ENCODE assay signal across 8 cellular contexts in the genomic region with DNA sequence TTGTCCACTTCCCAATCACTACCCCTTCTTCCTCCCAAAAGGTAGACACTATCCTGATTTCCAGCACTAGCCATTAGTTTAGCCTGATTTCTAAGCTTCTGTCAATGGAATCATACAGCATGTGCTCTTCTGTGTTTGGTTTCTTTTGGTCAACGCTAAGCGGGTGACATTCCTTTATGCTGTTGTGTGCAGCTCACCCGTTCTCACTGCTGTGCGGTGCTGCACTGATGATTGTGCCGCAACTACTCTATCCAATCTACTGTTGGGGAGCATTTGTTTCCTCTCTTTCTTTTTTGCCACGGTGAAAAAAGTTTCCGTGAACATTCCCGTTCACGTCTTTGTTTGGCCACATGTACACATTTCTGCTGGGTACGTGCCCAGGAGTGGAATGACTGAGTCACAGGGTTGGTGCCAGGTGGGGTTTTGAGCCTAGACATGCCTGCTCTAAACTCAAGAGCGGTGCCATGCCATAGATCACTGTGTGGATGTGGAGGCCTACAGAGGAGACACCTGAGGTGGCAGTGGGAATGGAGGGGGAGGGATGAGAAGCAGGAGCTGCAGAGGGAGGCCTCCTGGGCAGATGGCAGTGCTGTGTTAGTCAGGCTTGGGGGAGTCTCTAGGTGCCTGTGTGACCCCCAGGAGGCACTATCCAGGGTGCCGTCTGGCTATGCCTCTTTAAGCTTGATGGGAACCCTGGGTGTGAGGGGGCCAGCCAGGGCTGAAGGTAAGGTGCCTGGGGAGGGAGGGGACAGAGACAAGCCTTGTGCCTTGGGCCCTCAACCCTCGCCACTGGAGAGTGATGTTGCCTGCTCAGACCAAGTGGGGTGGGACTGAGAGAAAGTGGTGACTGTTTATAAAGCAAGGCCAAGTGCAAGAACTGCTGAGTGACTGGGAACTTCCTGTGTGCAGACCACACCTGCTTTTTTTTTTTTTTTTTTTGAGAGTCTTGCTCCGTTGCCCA. TPM values are rescaled to one million over a fixed set of nuclear protein-coding genes. Genes with fewer than 3 reads are reported as not detected.
DNase-seq lines count a peak whose midpoint lies in the region; ATAC-seq and TF ChIP-seq lines count a peak whose summit lies in the region.

No MANE protein-coding gene starts in this region.

- H3K36me3 ChIP-seq in ACC112 (ENCODE audit: insufficient read depth, low read length) (no peaks in the 10 kb centered on the region), thyroid gland (no peaks in the 10 kb centered on the region)

- H3K27me3 ChIP-seq in ACC112 (ENCODE audit: insufficient read depth, low read length) (no peaks in the 10 kb centered on the region), thyroid gland (no peaks in the 10 kb centered on the region)

- no peaks in the 10 kb centered on the region for H3K9me3 ChIP-seq in thyroid gland

- H3K27ac Mint-ChIP-seq in effector memory CD8-positive, alpha-beta T cell = peak overlapping the region in 1 of 2 donors; percentile 21

- peaks cover 17 to 44% of the 10 kb centered on the region in 2 donors for H3K27me3 Mint-ChIP-seq in effector memory CD8-positive, alpha-beta T cell

- ATAC-seq in GM19463 (IDR thresholded peaks at IDR 0.05; ENCODE audit: unreplicated experiment) (peak; percentile 66), HG03575 (IDR thresholded peaks at IDR 0.05; ENCODE audit: extremely low read depth, insufficient number of reproducible peaks, low FRiP score, unreplicated experiment) (peak; percentile 61)
- peak; percentile 33 for ATAC-seq in effector memory CD8-positive, alpha-beta T cell (replicated peaks)

- 86 to 88% methylated on average over 14 of the region's 14 CpGs for WGBS in thyroid gland, 2 donors

- TF ChIP-seq CTCF in thyroid gland (IDR thresholded peaks at IDR 0.05) = no peak

- H3K36me3 Mint-ChIP-seq in effector memory CD8-positive, alpha-beta T cell (ENCODE audit: insufficient read depth) = peaks cover 10% of the 10 kb centered on the region

- H3K4me1 ChIP-seq in ACC112 (ENCODE audit: control insufficient read depth, insufficient read depth, low read length, unreplicated experiment) (peaks cover 53% of the 10 kb centered on the region), thyroid gland (peaks cover 0 to 4% of the 10 kb centered on the region in 2 donors)

- no peak overlapping the region for H2AFZ ChIP-seq in ACC112 (ENCODE audit: low read length, unreplicated experiment)

- H3K4me3 ChIP-seq in ACC112 (ENCODE audit: low read depth, low read length) (peak overlapping the region; percentile 1; the same call in 1 of the 2 replicates), thyroid gland (replicated peaks in 1 of 3) (no peak overlapping the region)

- no peak for TF ChIP-seq POLR2A in thyroid gland (IDR thresholded peaks at IDR 0.05)

- no peaks in the 10 kb centered on the region for H3K79me2 ChIP-seq in ACC112 (ENCODE audit: control insufficient read depth, insufficient read depth, low read length, unreplicated experiment)

- no peak for DNase-seq in effector memory CD8-positive, alpha-beta T cell
- DNase-seq in NCI-H2227 treated with DMSO at 0.1 percent for 48 hours (lab: John Stamatoyannopoulos, UW) (no peak), thyroid gland (no peak), HCEC 1CT (no peak), GF-D8 (lab: John Stamatoyannopoulos, UW) (no peak)

- intact Hi-C loops in thyroid gland (cut with DNase I) = no loop called here

- H3K9me3 Mint-ChIP-seq in effector memory CD8-positive, alpha-beta T cell = no peaks in the 10 kb centered on the region

- H3K27ac ChIP-seq in ACC112 (ENCODE audit: low read depth, low read length) = peak overlapping the region; percentile 89
- H3K27ac ChIP-seq in thyroid gland = no peak overlapping the region

- H3K4me3 Mint-ChIP-seq in effector memory CD8-positive, alpha-beta T cell = no peak overlapping the region

- H3K4me1 Mint-ChIP-seq in effector memory CD8-positive, alpha-beta T cell (ENCODE audit: low read depth in 2 of 2) = peaks cover 8 to 16% of the 10 kb centered on the region in 2 donors

RNA-seq across cellular contexts. Expression of gene ANKRD33B, which starts 11.4 kb away (rescaled TPM):
- 1 to 10 TPM in 3 of 4 donors, under 1 TPM in 1; 0.67 to 1.6 (median 1.1) TPM for total RNA-seq in thyroid gland
